Comparison of ENCODE assay signal across 2 cellular contexts in genomic region chr3:7752005-7752404, GRCh38.
TF ChIP-seq lines count a peak whose summit lies in the region.

No MANE protein-coding gene starts in this region.

TF ChIP-seq in GM23338, 12 proteins besides CTCF, POLR2A, EP300 and RAD21:
- TF ChIP-seq ETS1 (IDR thresholded peaks at IDR 0.05) (no peak), POLR2AphosphoS5 (IDR thresholded peaks at IDR 0.05; ENCODE audit: low read depth) (no peak), JUNB (IDR thresholded peaks at IDR 0.05; ENCODE audit: unreplicated experiment) (no peak), ZNF331 (CRISPR knock-in tag; IDR thresholded peaks at IDR 0.05; ENCODE audit: low read depth) (no peak)

TF ChIP-seq in H1, 55 proteins besides CTCF, POLR2A, EP300 and RAD21:
- TF ChIP-seq GABPA (IDR thresholded peaks at IDR 0.05; ENCODE audit: borderline replicate concordance, insufficient read depth, low read length) = no peak
- TF ChIP-seq ATF2 (IDR thresholded peaks at IDR 0.05; ENCODE audit: low read length) = no peak
- no peak for TF ChIP-seq RFX5 (IDR thresholded peaks at IDR 0.05; ENCODE audit: borderline replicate concordance, low read depth, low read length)
- TF ChIP-seq CHD2 (IDR thresholded peaks at IDR 0.05; ENCODE audit: low read length) = no peak
